Comparison of ENCODE assay signal across 17 cellular contexts in genomic region chr5:17012289-17012688, GRCh38.
DNase-seq lines count a peak whose midpoint lies in the region; ATAC-seq and TF ChIP-seq lines count a peak whose summit lies in the region.
"Had no signal": no experiment of that assay in that cellular context is flagged by ENCODE, and none has a peak within 500 bp of the region (broad histone marks: within the 10 kb centered on the region; RNA-seq: fewer than 3 reads in every experiment).

No MANE protein-coding gene starts in this region.

- ATAC-seq in SK-N-SH treated with all-trans-retinoic acid at 6 μM for 48 hours: no peak
- ATAC-seq: Right ventricle myocardium inferior had no signal

- TF ChIP-seq CTCF in SK-N-SH (IDR thresholded peaks at IDR 0.05) (no peak), smooth muscle cell (IDR thresholded peaks at IDR 0.05; ENCODE audit: borderline replicate concordance, insufficient read depth, poor library complexity, severe bottlenecking) (no peak)

- H3K9ac ChIP-seq in SK-N-SH (no peak overlapping the region), smooth muscle cell (ENCODE audit: low read depth) (no peak overlapping the region)

- H3K4me2 ChIP-seq in SK-N-SH (no peak overlapping the region), smooth muscle cell (no peak overlapping the region)

- CTCF ChIA-PET in SK-N-SH (lab: Yijun Ruan, JAX): no interaction called here

- DNase-seq in SK-N-SH: no peak
- peak; percentile 58 for DNase-seq in NCI-H226
- DNase-seq in epithelial cell of prostate (ENCODE audit: low read depth, low spot score): no peak
- DNase-seq in smooth muscle cell (lab: John Stamatoyannopoulos, UW; ENCODE audit: unreplicated experiment): no peak
- no peak for DNase-seq in GM19240 (ENCODE audit: insufficient read length, low spot score)
- no peak for DNase-seq in NCI-H69 (lab: John Stamatoyannopoulos, UW)
- no peak for DNase-seq in MG63
- DNase-seq: activated CD4-positive, alpha-beta T cell treated with anti-CD3 and anti-CD28 coated beads for 1 hour; dorsolateral prefrontal cortex; Kasumi-1; NCI-H1930; nephron progenitor cell; stimulated activated naive CD4-positive, alpha-beta T cell treated with Interleukin-2 at 50 U/mL for 16 hours; uterus had no signal

- no peak overlapping the region for H3K27ac ChIP-seq in SK-N-SH (ENCODE audit: low read depth in 2 of 2, low read length in 1 of 2)
- peak overlapping the region; percentile 31 for H3K27ac ChIP-seq in epithelial cell of prostate
- H3K27ac ChIP-seq in smooth muscle cell (ENCODE audit: low read depth): peak overlapping the region; percentile 14
- H3K27ac ChIP-seq: dorsolateral prefrontal cortex, prostate gland, uterus had no signal

- no peak for TF ChIP-seq RAD21 in SK-N-SH (IDR thresholded peaks at IDR 0.05; ENCODE audit: low read length)

- H3F3A ChIP-seq in SK-N-SH (replicated peaks; ENCODE audit: insufficient read depth) (peaks cover 7% of the 10 kb centered on the region), smooth muscle cell (ENCODE audit: low read depth) (no peaks in the 10 kb centered on the region)

- H3K4me1 ChIP-seq in SK-N-SH (ENCODE audit: control insufficient read depth in 1 of 2, insufficient read depth in 2 of 2, low read depth in 1 of 2, low read length in 1 of 2) (no peaks in the 10 kb centered on the region), smooth muscle cell (ENCODE audit: low read depth) (no peaks in the 10 kb centered on the region)
- H3K4me1 ChIP-seq: prostate gland, uterus had no signal

- TF ChIP-seq EP300 in SK-N-SH (IDR thresholded peaks at IDR 0.05; ENCODE audit: borderline replicate concordance in 1 of 2, low read depth in 1 of 2, low read length in 1 of 2): no peak

- WGBS in SK-N-SH (ENCODE audit: low lambda C conversion rate): 64% methylated on average over 3 of the region's 3 CpGs
- WGBS in smooth muscle cell (ENCODE audit: low lambda C conversion rate): 40% methylated on average over 3 of the region's 3 CpGs

- H3K36me3 ChIP-seq in SK-N-SH (replicated peaks in 1 of 2; ENCODE audit: control insufficient read depth in 1 of 2, insufficient read depth in 2 of 2, low read length in 1 of 2): no peaks in the 10 kb centered on the region
- no peaks in the 10 kb centered on the region for H3K36me3 ChIP-seq in smooth muscle cell (ENCODE audit: low read depth)
- no peaks in the 10 kb centered on the region for H3K36me3 ChIP-seq in MG63
- H3K36me3 ChIP-seq: prostate gland, uterus had no signal

- no peaks in the 10 kb centered on the region for H3K79me2 ChIP-seq in SK-N-SH (ENCODE audit: insufficient read depth)
- no peaks in the 10 kb centered on the region for H3K79me2 ChIP-seq in smooth muscle cell (ENCODE audit: low read depth)

- H3K9me3 ChIP-seq in SK-N-SH (no peaks in the 10 kb centered on the region), smooth muscle cell (replicated peaks; ENCODE audit: low read depth) (no peaks in the 10 kb centered on the region), MG63 (no peaks in the 10 kb centered on the region)
- H3K9me3 ChIP-seq: prostate gland, uterus had no signal

- POLR2A ChIA-PET in SK-N-SH (lab: Yijun Ruan, JAX): no interaction called here

- H2AFZ ChIP-seq in SK-N-SH (ENCODE audit: low read depth) (no peak overlapping the region), smooth muscle cell (ENCODE audit: low read depth) (no peak overlapping the region)

- no peaks in the 10 kb centered on the region for H3K9me2 ChIP-seq in SK-N-SH

- H3K27me3 ChIP-seq in SK-N-SH (ENCODE audit: insufficient read depth) (no peaks in the 10 kb centered on the region), smooth muscle cell (ENCODE audit: low read depth) (no peaks in the 10 kb centered on the region), MG63 (no peaks in the 10 kb centered on the region)
- H3K27me3 ChIP-seq: dorsolateral prefrontal cortex, uterus had no signal

- H4K20me1 ChIP-seq in SK-N-SH (ENCODE audit: insufficient read depth) (no peaks in the 10 kb centered on the region), smooth muscle cell (ENCODE audit: low read depth) (no peaks in the 10 kb centered on the region)

- H3K4me3 ChIP-seq in SK-N-SH (ENCODE audit: low read depth in 2 of 2, low read length in 1 of 2): no peak overlapping the region
- no peak overlapping the region for H3K4me3 ChIP-seq in smooth muscle cell
- no peak overlapping the region for H3K4me3 ChIP-seq in MG63
- H3K4me3 ChIP-seq: dorsolateral prefrontal cortex, prostate gland, uterus had no signal

TF ChIP-seq in SK-N-SH, 30 proteins besides CTCF, POLR2A, EP300 and RAD21:
- no peak for TF ChIP-seq MEF2A (IDR thresholded peaks at IDR 0.05; ENCODE audit: borderline replicate concordance, low read depth)
- TF ChIP-seq NRF1 (IDR thresholded peaks at IDR 0.05; ENCODE audit: low read depth, low read length): no peak
- peak; percentile 47; the same call in 1 of the 2 replicates for TF ChIP-seq FOSL2 (IDR thresholded peaks at IDR 0.05; ENCODE audit: borderline replicate concordance, low read depth)
- TF ChIP-seq TEAD4 (IDR thresholded peaks at IDR 0.05; ENCODE audit: borderline replicate concordance, insufficient read depth): no peak
- TF ChIP-seq GATA2 (CRISPR knock-in tag; IDR thresholded peaks at IDR 0.05): no peak

TF ChIP-seq in SK-N-SH treated with all-trans-retinoic acid at 6 μM for 48 hours, 23 proteins besides CTCF, POLR2A, EP300 and RAD21:
- no peak for TF ChIP-seq ZNF8 (CRISPR knock-in tag; IDR thresholded peaks at IDR 0.05)
- TF ChIP-seq, protein P1, sequence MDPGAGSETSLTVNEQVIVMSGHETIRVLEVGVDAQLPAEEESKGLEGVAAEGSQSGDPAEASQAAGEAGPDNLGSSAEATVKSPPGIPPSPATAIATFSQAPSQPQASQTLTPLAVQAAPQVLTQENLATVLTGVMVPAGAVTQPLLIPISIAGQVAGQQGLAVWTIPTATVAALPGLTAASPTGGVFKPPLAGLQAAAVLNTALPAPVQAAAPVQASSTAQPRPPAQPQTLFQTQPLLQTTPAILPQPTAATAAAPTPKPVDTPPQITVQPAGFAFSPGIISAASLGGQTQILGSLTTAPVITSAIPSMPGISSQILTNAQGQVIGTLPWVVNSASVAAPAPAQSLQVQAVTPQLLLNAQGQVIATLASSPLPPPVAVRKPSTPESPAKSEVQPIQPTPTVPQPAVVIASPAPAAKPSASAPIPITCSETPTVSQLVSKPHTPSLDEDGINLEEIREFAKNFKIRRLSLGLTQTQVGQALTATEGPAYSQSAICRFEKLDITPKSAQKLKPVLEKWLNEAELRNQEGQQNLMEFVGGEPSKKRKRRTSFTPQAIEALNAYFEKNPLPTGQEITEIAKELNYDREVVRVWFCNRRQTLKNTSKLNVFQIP (CRISPR knock-in tag; IDR thresholded peaks at IDR 0.05; ENCODE audit: borderline replicate concordance, low read depth): no peak

Comparison
In these comparisons a context has a peak if more than half of its experiments do, and no peak if none do; other contexts are left out.
1. H3K27ac ChIP-seq: peak in epithelial cell of prostate (single experiment) and smooth muscle cell (single experiment); none in SK-N-SH (0 of 2).